Comparison of ENCODE assay signal across 10 cellular contexts in the genomic region with DNA sequence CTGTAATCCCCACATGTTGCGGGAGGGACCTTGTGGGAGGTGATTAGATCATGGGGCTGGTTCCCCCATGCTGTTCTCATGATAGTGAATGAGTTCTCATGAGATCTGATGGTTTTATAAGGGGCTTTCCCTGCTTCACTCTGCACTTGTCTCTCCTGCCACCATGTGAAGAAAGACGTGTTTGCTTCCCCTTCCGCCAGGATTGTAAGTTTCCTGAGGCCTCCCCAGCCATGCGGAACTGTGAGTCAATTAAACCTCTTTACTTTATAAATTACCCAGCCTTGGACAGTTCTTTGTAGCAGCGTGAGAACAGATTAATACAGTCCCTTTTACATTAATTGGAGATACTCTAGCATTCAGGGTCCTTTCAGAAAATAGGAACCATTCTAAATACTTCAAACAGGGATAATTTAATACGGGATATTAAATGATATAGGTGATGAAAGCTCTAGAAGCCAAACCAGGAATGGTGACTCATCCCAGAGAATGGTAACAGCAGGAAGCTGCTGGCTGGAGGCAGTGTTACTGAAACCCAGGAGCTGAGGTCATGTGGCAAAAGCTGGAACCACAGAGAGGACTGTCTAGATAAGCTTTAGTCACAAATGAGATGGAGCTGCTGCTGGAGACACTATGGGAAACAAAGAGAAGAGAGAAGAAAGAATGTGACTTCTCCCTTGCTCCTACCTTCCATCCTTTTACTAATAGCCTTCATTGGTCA. TPM values are rescaled to one million over a fixed set of nuclear protein-coding genes. Genes with fewer than 3 reads are reported as not detected.
DNase-seq lines count a peak whose midpoint lies in the region; ATAC-seq, FAIRE-seq and TF ChIP-seq lines count a peak whose summit lies in the region.
"Had no signal": no experiment of that assay in that cellular context is flagged by ENCODE, and none has a peak within 500 bp of the region (broad histone marks: within the 10 kb centered on the region; RNA-seq: fewer than 3 reads in every experiment).

No MANE protein-coding gene starts in this region.

- H3K4me2 ChIP-seq in trophoblast cell (ENCODE audit: low read length): no peak overlapping the region

- no peak overlapping the region for H3K18ac ChIP-seq in trophoblast cell (ENCODE audit: low read length)

- H2BK12ac ChIP-seq in trophoblast cell (ENCODE audit: low read length): no peak overlapping the region

- no peak overlapping the region for H4K12ac ChIP-seq in trophoblast cell (ENCODE audit: low read depth, low read length)

- H2BK120ac ChIP-seq in trophoblast cell (ENCODE audit: insufficient read depth, low read length, poor library complexity): no peak overlapping the region

- peak; percentile 20 for FAIRE-seq in GM12891 (lab: Jason Lieb, UNC)

- H2BK5ac ChIP-seq in trophoblast cell (ENCODE audit: low read depth, low read length, poor library complexity): no peak overlapping the region

- no peaks in the 10 kb centered on the region for H3K36me3 ChIP-seq in trophoblast cell (ENCODE audit: control insufficient read depth in 1 of 2, insufficient read depth in 2 of 2, low read length in 2 of 2)

- H3K27me3 ChIP-seq in trophoblast cell (ENCODE audit: insufficient read depth, low read length): no peaks in the 10 kb centered on the region

- H4K8ac ChIP-seq in trophoblast cell (ENCODE audit: low read depth, low read length): no peak overlapping the region

- H2AFZ ChIP-seq in trophoblast cell (ENCODE audit: insufficient read depth, low read length, poor library complexity): no peak overlapping the region

- no peak for TF ChIP-seq POLR2A in GM12891 (IDR thresholded peaks at IDR 0.05; ENCODE audit: low read depth, low read length)

- no peak overlapping the region for H3K23ac ChIP-seq in trophoblast cell (ENCODE audit: low read length)

- no peak overlapping the region for H3K9ac ChIP-seq in trophoblast cell (ENCODE audit: low read length)

- no peaks in the 10 kb centered on the region for H3K4me1 ChIP-seq in trophoblast cell (ENCODE audit: control insufficient read depth in 1 of 2, insufficient read depth in 2 of 2, low read length in 2 of 2)

- no peaks in the 10 kb centered on the region for H3K79me1 ChIP-seq in trophoblast cell (ENCODE audit: low read length)

- no peak overlapping the region for H2AK5ac ChIP-seq in trophoblast cell (ENCODE audit: low read length)

- H3K14ac ChIP-seq in trophoblast cell (ENCODE audit: low read length): no peak overlapping the region

- no peak overlapping the region for H3K4ac ChIP-seq in trophoblast cell (ENCODE audit: low read depth, low read length)

- DNase-seq in GM12891 (ENCODE audit: insufficient read length, low spot score) (no peak), OCI-M2 (lab: John Stamatoyannopoulos, UW; ENCODE audit: unreplicated experiment) (peak; percentile 21), epithelial cell of prostate (ENCODE audit: low read depth, low spot score) (peak; percentile 88), trophoblast cell (peak; percentile 49 to 64), DMS153 treated with DMSO at 0.1 percent for 48 hours (lab: John Stamatoyannopoulos, UW; ENCODE audit: unreplicated experiment) (no peak), DMS79 (lab: John Stamatoyannopoulos, UW) (no peak), medulla oblongata (ENCODE audit: extremely low spot score) (no peak)
- DNase-seq: naive B cell, NCI-H524 treated with DMSO at 0.1 percent for 48 hours had no signal

- no peak for ATAC-seq in GM18867 (IDR thresholded peaks at IDR 0.05; ENCODE audit: unreplicated experiment)

- WGBS in trophoblast cell (ENCODE audit: extremely low coverage, insufficient coverage, insufficient read length): no CpG with 5 or more reads among the region's 6 CpGs

- no peaks in the 10 kb centered on the region for H3K9me3 ChIP-seq in trophoblast cell (ENCODE audit: insufficient read depth, low read depth, low read length)

- H3K27ac ChIP-seq in epithelial cell of prostate: peak overlapping the region; percentile 79
- H3K27ac ChIP-seq in trophoblast cell (ENCODE audit: low read depth, low read length): no peak overlapping the region

- no peaks in the 10 kb centered on the region for H3K79me2 ChIP-seq in trophoblast cell (ENCODE audit: control insufficient read depth, insufficient read depth, low read length, poor library complexity)

- no peak overlapping the region for H3K4me3 ChIP-seq in trophoblast cell (ENCODE audit: low read depth, low read length)

- H4K91ac ChIP-seq in trophoblast cell (ENCODE audit: low read depth, low read length): no peak overlapping the region

TF ChIP-seq in GM12891, 5 proteins besides CTCF, POLR2A, EP300 and RAD21:
- TF ChIP-seq TAF1 (IDR thresholded peaks at IDR 0.05; ENCODE audit: low read depth, low read length): no peak
- TF ChIP-seq PAX5 (IDR thresholded peaks at IDR 0.05; ENCODE audit: insufficient read depth, low read length, severe bottlenecking): no peak
- no peak for TF ChIP-seq SPI1 (IDR thresholded peaks at IDR 0.05; ENCODE audit: low read depth, low read length)
- TF ChIP-seq POLR2AphosphoS5 (IDR thresholded peaks at IDR 0.05; ENCODE audit: low read depth, low read length): no peak
- TF ChIP-seq POU2F2 (IDR thresholded peaks at IDR 0.05; ENCODE audit: low read depth, low read length): no peak
TF ChIP-seq in GM12891: peak in this region for 0.

RNA-seq across cellular contexts. Expression of gene GSTCD, which starts 57.3 kb away (rescaled TPM):
- polyA plus RNA-seq in GM12891 (2012; ENCODE audit: low read depth, missing spikeins): 4.2 TPM
- polyA plus RNA-seq in trophoblast cell (2013): 9.6 and 10.6 TPM in 2 replicates

RNA-seq across cellular contexts. Expression of gene INTS12, which starts 57.4 kb away (rescaled TPM):
- polyA plus RNA-seq in GM12891 (2012; ENCODE audit: low read depth, missing spikeins): 26.7 TPM
- 21.6 and 22.2 TPM in 2 replicates for polyA plus RNA-seq in trophoblast cell (2013)

Comparison
In these comparisons a context has a peak if more than half of its experiments do, and no peak if none do; other contexts are left out.
1. DNase-seq: peak in OCI-M2 (single experiment), epithelial cell of prostate (single experiment) and trophoblast cell (2 of 2); none in GM12891 (single experiment), DMS153 treated with DMSO at 0.1 percent for 48 hours (single experiment), DMS79 (single experiment) and medulla oblongata (single experiment).